In genomic region chr3:192919895-192920294, GRCh38 we compare ENCODE assay signal across 13 cellular contexts. TPM values are rescaled to one million over a fixed set of nuclear protein-coding genes. Genes with fewer than 3 reads are reported as not detected.
DNase-seq lines count a peak whose midpoint lies in the region; ATAC-seq and TF ChIP-seq lines count a peak whose summit lies in the region.
"Had no signal": no experiment of that assay in that cellular context is flagged by ENCODE, and none has a peak within 500 bp of the region (broad histone marks: within the 10 kb centered on the region; RNA-seq: fewer than 3 reads in every experiment).

No MANE protein-coding gene starts in this region.

- H3K36me3 Mint-ChIP-seq in activated T-helper 17 cell treated with anti-CD3 and anti-CD28 coated beads, Interleukin-2, amount 50 U/mL, for 72 hours (ENCODE audit: low read depth): peaks cover 21% of the 10 kb centered on the region
- no peaks in the 10 kb centered on the region for H3K36me3 Mint-ChIP-seq in progenitor cell of endocrine pancreas (ENCODE audit: insufficient read depth)

- no peak for ATAC-seq in activated T-helper 17 cell treated with anti-CD3 and anti-CD28 coated beads, Interleukin-2, amount 50 U/mL, for 72 hours (replicated peaks)
- no peak for ATAC-seq in HG02973 (IDR thresholded peaks at IDR 0.05; ENCODE audit: unreplicated experiment)

- no peaks in the 10 kb centered on the region for H3K9me3 Mint-ChIP-seq in activated T-helper 17 cell treated with anti-CD3 and anti-CD28 coated beads, Interleukin-2, amount 50 U/mL, for 72 hours
- H3K9me3 Mint-ChIP-seq in progenitor cell of endocrine pancreas (ENCODE audit: low read depth): no peaks in the 10 kb centered on the region
- H3K9me3 Mint-ChIP-seq: H9 had no signal

- peak overlapping the region; percentile 99 for H3K4me3 Mint-ChIP-seq in activated T-helper 17 cell treated with anti-CD3 and anti-CD28 coated beads, Interleukin-2, amount 50 U/mL, for 72 hours
- H3K4me3 Mint-ChIP-seq in progenitor cell of endocrine pancreas (ENCODE audit: low read depth): no peak overlapping the region

- H3K4me1 Mint-ChIP-seq in activated T-helper 17 cell treated with anti-CD3 and anti-CD28 coated beads, Interleukin-2, amount 50 U/mL, for 72 hours: peaks cover 4% of the 10 kb centered on the region
- peaks cover 47% of the 10 kb centered on the region for H3K4me1 Mint-ChIP-seq in progenitor cell of endocrine pancreas (ENCODE audit: low read depth)

- peak; percentile 35 for DNase-seq in NCI-H82 (lab: John Stamatoyannopoulos, UW)
- no peak for DNase-seq in NCI-H82 treated with DMSO at 0.1 percent for 48 hours (lab: John Stamatoyannopoulos, UW; ENCODE audit: unreplicated experiment)
- DNase-seq in MV-4-11 (lab: John Stamatoyannopoulos, UW): peak; percentile 90
- no peak for DNase-seq in progenitor cell of endocrine pancreas (ENCODE audit: low spot score, unreplicated experiment)
- no peak for DNase-seq in activated naive CD4-positive, alpha-beta T cell treated with anti-CD3 and anti-CD28 coated beads, Interleukin-2, amount 50 U/mL, for 16 hours
- no peak for DNase-seq in NCI-H524 treated with DMSO at 0.1 percent for 48 hours (lab: John Stamatoyannopoulos, UW)
- DNase-seq: DMS 273 treated with DMSO at 0.1 percent for 48 hours, H9, NCI-H1092, NCI-H2107, RPMI8226 had no signal

- peaks cover 32% of the 10 kb centered on the region for H3K27me3 Mint-ChIP-seq in activated T-helper 17 cell treated with anti-CD3 and anti-CD28 coated beads, Interleukin-2, amount 50 U/mL, for 72 hours
- H3K27me3 Mint-ChIP-seq in progenitor cell of endocrine pancreas: peaks cover 4% of the 10 kb centered on the region

- no peak for TF ChIP-seq CTCF in progenitor cell of endocrine pancreas (IDR thresholded peaks at IDR 0.05; ENCODE audit: unreplicated experiment)

- no peak overlapping the region for H3K27ac Mint-ChIP-seq in activated T-helper 17 cell treated with anti-CD3 and anti-CD28 coated beads, Interleukin-2, amount 50 U/mL, for 72 hours
- H3K27ac Mint-ChIP-seq in progenitor cell of endocrine pancreas: peak overlapping the region; percentile 44

RNA-seq across cellular contexts. Expression of gene MB21D2, which starts 2.2 kb away (rescaled TPM):
- 10 to 100 TPM; 13.4 to 13.9 TPM for total RNA-seq in activated T-helper 17 cell treated with anti-CD3 and anti-CD28 coated beads, Interleukin-2, amount 50 U/mL, for 72 hours
- 12.5 and 13.4 TPM in 2 replicates for total RNA-seq in progenitor cell of endocrine pancreas

Comparison
In these comparisons a context has a peak if more than half of its experiments do, and no peak if none do; other contexts are left out.
1. DNase-seq: peak in NCI-H82 (single experiment) and MV-4-11 (single experiment); none in NCI-H82 treated with DMSO at 0.1 percent for 48 hours (single experiment), progenitor cell of endocrine pancreas (single experiment), activated naive CD4-positive, alpha-beta T cell treated with anti-CD3 and anti-CD28 coated beads, Interleukin-2, amount 50 U/mL, for 16 hours (single experiment) and NCI-H524 treated with DMSO at 0.1 percent for 48 hours (single experiment).